In the genomic region with DNA sequence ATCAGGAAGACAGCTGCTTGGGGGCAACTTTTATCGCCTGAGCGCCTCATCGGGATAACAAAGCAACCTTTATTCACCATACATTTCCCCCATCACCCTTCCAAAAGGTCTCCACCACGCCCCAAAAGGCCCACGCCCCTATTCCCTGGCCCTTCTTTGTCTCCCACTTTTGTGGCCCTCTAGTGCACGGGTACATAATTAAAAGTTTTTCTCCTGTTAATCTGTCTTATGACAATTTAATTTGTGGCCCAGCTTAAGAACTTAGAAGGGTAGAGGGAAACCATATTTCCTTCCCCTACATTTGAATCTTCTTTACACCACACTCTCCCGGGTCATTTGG, we compare ENCODE assay signal across 2 cellular contexts.
A peak's percentile ranks its signal among the peaks of the same experiment; 100 is the strongest.
TF ChIP-seq lines count a peak whose summit lies in the region.

No MANE protein-coding gene starts in this region.

TF ChIP-seq in GM23338, 12 proteins besides CTCF, POLR2A, EP300 and RAD21 (continues in another document):
- TF ChIP-seq JUNB (IDR thresholded peaks at IDR 0.05; ENCODE audit: unreplicated experiment): no peak
- TF ChIP-seq, protein P1, sequence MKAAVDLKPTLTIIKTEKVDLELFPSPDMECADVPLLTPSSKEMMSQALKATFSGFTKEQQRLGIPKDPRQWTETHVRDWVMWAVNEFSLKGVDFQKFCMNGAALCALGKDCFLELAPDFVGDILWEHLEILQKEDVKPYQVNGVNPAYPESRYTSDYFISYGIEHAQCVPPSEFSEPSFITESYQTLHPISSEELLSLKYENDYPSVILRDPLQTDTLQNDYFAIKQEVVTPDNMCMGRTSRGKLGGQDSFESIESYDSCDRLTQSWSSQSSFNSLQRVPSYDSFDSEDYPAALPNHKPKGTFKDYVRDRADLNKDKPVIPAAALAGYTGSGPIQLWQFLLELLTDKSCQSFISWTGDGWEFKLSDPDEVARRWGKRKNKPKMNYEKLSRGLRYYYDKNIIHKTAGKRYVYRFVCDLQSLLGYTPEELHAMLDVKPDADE (IDR thresholded peaks at IDR 0.05): no peak
- TF ChIP-seq NANOG (IDR thresholded peaks at IDR 0.05; ENCODE audit: borderline replicate concordance): no peak
- TF ChIP-seq CREB1 (CRISPR knock-in tag; IDR thresholded peaks at IDR 0.05; ENCODE audit: low read depth): no peak
- TF ChIP-seq EZH2 (IDR thresholded peaks at IDR 0.05; ENCODE audit: low read depth, unreplicated experiment): no peak
- TF ChIP-seq ZNF462 (CRISPR knock-in tag; IDR thresholded peaks at IDR 0.05): no peak
- TF ChIP-seq REST (IDR thresholded peaks at IDR 0.05; ENCODE audit: unreplicated experiment): no peak
- no peak for TF ChIP-seq EZH2phosphoT487 (IDR thresholded peaks at IDR 0.05; ENCODE audit: unreplicated experiment)
- TF ChIP-seq ZNF331 (CRISPR knock-in tag; IDR thresholded peaks at IDR 0.05; ENCODE audit: low read depth): no peak
- TF ChIP-seq ZNF114 (CRISPR knock-in tag; IDR thresholded peaks at IDR 0.05): no peak
- no peak for TF ChIP-seq STAT1 (IDR thresholded peaks at IDR 0.05; ENCODE audit: unreplicated experiment)

TF ChIP-seq in GM12878, 131 proteins besides CTCF, POLR2A, EP300 and RAD21:
- no peak for TF ChIP-seq POLR2AphosphoS5 (IDR thresholded peaks at IDR 0.05; ENCODE audit: low read length)
- peak in 1 of 2 experiments; percentile 20; a peak in 1 of 4 replicates for TF ChIP-seq IKZF2 (IDR thresholded peaks at IDR 0.05)
